In genomic region chr6:119974430-119975159, GRCh38 we compare ENCODE assay signal across 33 cellular contexts.
"Had no signal": no experiment of that assay in that cellular context is flagged by ENCODE, and none has a peak within 500 bp of the region (broad histone marks: within the 10 kb centered on the region; RNA-seq: fewer than 3 reads in every experiment).

No MANE protein-coding gene starts in this region.

- H3K9me3 Mint-ChIP-seq: activated CD4-positive, alpha-beta T cell treated with anti-CD3 and anti-CD28 coated beads, Interleukin-2, amount 10 ng/mL, durations not matched to agents 24 days and 14 days; activated naive CD4-positive, alpha-beta T cell treated with anti-CD3 and anti-CD28 coated beads for 36 hours; activated naive CD4-positive, alpha-beta T cell treated with anti-CD3 and anti-CD28 coated beads, Interleukin-2, amount 50 U/mL, for 72 hours; activated T-cell treated with anti-CD3 and anti-CD28 coated beads, Interleukin-2, amount 50 U/mL, for 4 hours; activated T-helper 1 cell treated with anti-CD3 and anti-CD28 coated beads, Interleukin-12 subunit alpha, Interleukin-12 subunit beta, Interleukin-2, Interleukin-4 antibody, amounts not matched to agents 30 ng/mL and 10 ng/mL and 1 ng/mL, durations not matched to agents 14 hours and 24 hours and 36 hours; T-helper 1 cell treated with Interleukin-12 subunit alpha and Interleukin-12 subunit beta and Interleukin-4 antibody, amounts not matched to agents 30 μg/mL and 1 μg/mL, for 36 hours; T-helper 2 cell treated with Interferon-gamma antibody and Interleukin-4, amounts not matched to agents 5 μg/mL and 100 μg/mL, for 36 hours had no signal

- H3K4me1 ChIP-seq: adrenal gland, body of pancreas, breast epithelium, Peyer's patch, SJSA1 had no signal

- H3K27me3 ChIP-seq: adrenal gland, body of pancreas, breast epithelium, Peyer's patch, SJSA1 had no signal

- DNase-seq: activated CD4-positive, alpha-beta T cell treated with anti-CD3 and anti-CD28 coated beads, Interleukin-2, amount 10 ng/mL, durations not matched to agents 24 days and 14 days; activated CD4-positive, alpha-beta T cell treated with anti-CD3 and anti-CD28 coated beads, Interleukin-2, amount 50 U/mL, for 48 hours; activated CD8-positive, alpha-beta memory T cell treated with anti-CD3 and anti-CD28 coated beads, Interleukin-2, amount 50 U/mL, for 4 hours; activated CD8-positive, alpha-beta T cell treated with anti-CD3 and anti-CD28 coated beads, Interleukin-2, amount 10 ng/mL, durations not matched to agents 7 days and 5 days; activated gamma-delta T cell treated with Interleukin-2 at 50 U/mL for 16 hours; activated naive CD4-positive, alpha-beta T cell treated with anti-CD3 and anti-CD28 coated beads for 36 hours; activated T-cell treated with anti-CD3 and anti-CD28 coated beads for 4 hours; activated T-cell treated with anti-CD3 and anti-CD28 coated beads, Interleukin-2, amount 50 U/mL, for 4 hours; adrenal gland; body of pancreas; Kasumi-1; KG1; MM.1S; MV-4-11; NCI-H1092; NCI-H1436 treated with DMSO at 0.1 percent for 48 hours; NCI-H1694 treated with DMSO at 0.1 percent for 48 hours; NCI-H2029; NCI-H345; NCI-H524 treated with DMSO at 0.1 percent for 48 hours; NCI-H748 treated with DMSO at 0.1 percent for 48 hours; NK-92 treated with Interleukin-12 subunit alpha and Interleukin-12 subunit beta, amount 100 ng/mL, for 24 hours; PC-3; Peyer's patch; RPMI8226; SHP77 treated with DMSO at 0.1 percent for 48 hours; SK-N-SH had no signal

- H3K4me2 ChIP-seq: SK-N-SH had no signal

- H3K4me1 Mint-ChIP-seq: activated CD4-positive, alpha-beta T cell treated with anti-CD3 and anti-CD28 coated beads, Interleukin-2, amount 10 ng/mL, durations not matched to agents 24 days and 14 days had no signal

- H3K27ac ChIP-seq: adrenal gland, body of pancreas, breast epithelium, Peyer's patch, SJSA1 had no signal

- H3K36me3 ChIP-seq: adrenal gland, breast epithelium, Peyer's patch, SJSA1 had no signal

- ATAC-seq: activated CD8-positive, alpha-beta T cell treated with anti-CD3 and anti-CD28 coated beads, Interleukin-2, amount 10 ng/mL, durations not matched to agents 7 days and 5 days; activated naive CD4-positive, alpha-beta T cell treated with anti-CD3 and anti-CD28 coated beads, Interleukin-2, amount 50 U/mL, for 72 hours; activated T-cell treated with anti-CD3 and anti-CD28 coated beads, Interleukin-2, amount 50 U/mL, for 4 hours; body of pancreas; PC-3 had no signal

- H3K4me3 ChIP-seq: adrenal gland, body of pancreas, breast epithelium, Peyer's patch, SJSA1 had no signal

- H3K4me3 Mint-ChIP-seq: activated CD4-positive, alpha-beta T cell treated with anti-CD3 and anti-CD28 coated beads, Interleukin-2, amount 10 ng/mL, durations not matched to agents 24 days and 14 days; activated CD8-positive, alpha-beta T cell treated with anti-CD3 and anti-CD28 coated beads, Interleukin-2, amount 10 ng/mL, durations not matched to agents 7 days and 5 days; activated naive CD4-positive, alpha-beta T cell treated with anti-CD3 and anti-CD28 coated beads for 36 hours; activated T-cell treated with anti-CD3 and anti-CD28 coated beads, Interleukin-2, amount 50 U/mL, for 4 hours; activated T-helper 1 cell treated with anti-CD3 and anti-CD28 coated beads, Interleukin-12 subunit alpha, Interleukin-12 subunit beta, Interleukin-2, Interleukin-4 antibody, amounts not matched to agents 30 ng/mL and 10 ng/mL and 1 ng/mL, durations not matched to agents 14 hours and 24 hours and 36 hours; T-helper 1 cell treated with Interleukin-12 subunit alpha and Interleukin-12 subunit beta and Interleukin-4 antibody, amounts not matched to agents 30 μg/mL and 1 μg/mL, for 36 hours; T-helper 2 cell treated with Interferon-gamma antibody and Interleukin-4, amounts not matched to agents 5 μg/mL and 100 μg/mL, for 36 hours had no signal

- H3K9me3 ChIP-seq: adrenal gland, body of pancreas, breast epithelium, Peyer's patch, SJSA1, SK-N-SH had no signal

- H3K9ac ChIP-seq: SK-N-SH had no signal

- H3K27ac Mint-ChIP-seq: activated CD4-positive, alpha-beta T cell treated with anti-CD3 and anti-CD28 coated beads, Interleukin-2, amount 10 ng/mL, durations not matched to agents 24 days and 14 days; activated CD8-positive, alpha-beta T cell treated with anti-CD3 and anti-CD28 coated beads, Interleukin-2, amount 10 ng/mL, durations not matched to agents 7 days and 5 days; activated naive CD4-positive, alpha-beta T cell treated with anti-CD3 and anti-CD28 coated beads for 36 hours; activated naive CD4-positive, alpha-beta T cell treated with anti-CD3 and anti-CD28 coated beads, Interleukin-2, amount 50 U/mL, for 72 hours; activated T-helper 1 cell treated with anti-CD3 and anti-CD28 coated beads, Interleukin-12 subunit alpha, Interleukin-12 subunit beta, Interleukin-2, Interleukin-4 antibody, amounts not matched to agents 30 ng/mL and 10 ng/mL and 1 ng/mL, durations not matched to agents 14 hours and 24 hours and 36 hours; T-helper 1 cell treated with Interleukin-12 subunit alpha and Interleukin-12 subunit beta and Interleukin-4 antibody, amounts not matched to agents 30 μg/mL and 1 μg/mL, for 36 hours; T-helper 2 cell treated with Interferon-gamma antibody and Interleukin-4, amounts not matched to agents 5 μg/mL and 100 μg/mL, for 36 hours had no signal
